In genomic region chr11:88338223-88338661, GRCh38 we compare ENCODE assay signal across 1 cellular context.
TF ChIP-seq lines count a peak whose summit lies in the region.

No MANE protein-coding gene starts in this region.

TF ChIP-seq in K562, 482 proteins besides CTCF, POLR2A, EP300 and RAD21 (continued from another document and continues in another):
- TF ChIP-seq, protein P1, sequence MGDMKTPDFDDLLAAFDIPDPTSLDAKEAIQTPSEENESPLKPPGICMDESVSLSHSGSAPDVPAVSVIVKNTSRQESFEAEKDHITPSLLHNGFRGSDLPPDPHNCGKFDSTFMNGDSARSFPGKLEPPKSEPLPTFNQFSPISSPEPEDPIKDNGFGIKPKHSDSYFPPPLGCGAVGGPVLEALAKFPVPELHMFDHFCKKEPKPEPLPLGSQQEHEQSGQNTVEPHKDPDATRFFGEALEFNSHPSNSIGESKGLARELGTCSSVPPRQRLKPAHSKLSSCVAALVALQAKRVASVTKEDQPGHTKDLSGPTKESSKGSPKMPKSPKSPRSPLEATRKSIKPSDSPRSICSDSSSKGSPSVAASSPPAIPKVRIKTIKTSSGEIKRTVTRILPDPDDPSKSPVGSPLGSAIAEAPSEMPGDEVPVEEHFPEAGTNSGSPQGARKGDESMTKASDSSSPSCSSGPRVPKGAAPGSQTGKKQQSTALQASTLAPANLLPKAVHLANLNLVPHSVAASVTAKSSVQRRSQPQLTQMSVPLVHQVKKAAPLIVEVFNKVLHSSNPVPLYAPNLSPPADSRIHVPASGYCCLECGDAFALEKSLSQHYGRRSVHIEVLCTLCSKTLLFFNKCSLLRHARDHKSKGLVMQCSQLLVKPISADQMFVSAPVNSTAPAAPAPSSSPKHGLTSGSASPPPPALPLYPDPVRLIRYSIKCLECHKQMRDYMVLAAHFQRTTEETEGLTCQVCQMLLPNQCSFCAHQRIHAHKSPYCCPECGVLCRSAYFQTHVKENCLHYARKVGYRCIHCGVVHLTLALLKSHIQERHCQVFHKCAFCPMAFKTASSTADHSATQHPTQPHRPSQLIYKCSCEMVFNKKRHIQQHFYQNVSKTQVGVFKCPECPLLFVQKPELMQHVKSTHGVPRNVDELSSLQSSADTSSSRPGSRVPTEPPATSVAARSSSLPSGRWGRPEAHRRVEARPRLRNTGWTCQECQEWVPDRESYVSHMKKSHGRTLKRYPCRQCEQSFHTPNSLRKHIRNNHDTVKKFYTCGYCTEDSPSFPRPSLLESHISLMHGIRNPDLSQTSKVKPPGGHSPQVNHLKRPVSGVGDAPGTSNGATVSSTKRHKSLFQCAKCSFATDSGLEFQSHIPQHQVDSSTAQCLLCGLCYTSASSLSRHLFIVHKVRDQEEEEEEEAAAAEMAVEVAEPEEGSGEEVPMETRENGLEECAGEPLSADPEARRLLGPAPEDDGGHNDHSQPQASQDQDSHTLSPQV (IDR thresholded peaks at IDR 0.05) = peak; percentile 48; the same call in 1 of the 2 replicates
- TF ChIP-seq ARID1B (IDR thresholded peaks at IDR 0.05) = no peak
- no peak for TF ChIP-seq KAT7 (CRISPR knock-in tag; IDR thresholded peaks at IDR 0.05; ENCODE audit: borderline replicate concordance)
- peak; percentile 59 for TF ChIP-seq SMARCA4 (IDR thresholded peaks at IDR 0.05)
- TF ChIP-seq EZH2 (IDR thresholded peaks at IDR 0.05; ENCODE audit: borderline replicate concordance, low read depth, low read length) = no peak
- TF ChIP-seq HDGF (IDR thresholded peaks at IDR 0.05) = peak; percentile 51; the same call in 1 of the 2 replicates
- TF ChIP-seq SRSF1 (IDR thresholded peaks at IDR 0.05; ENCODE audit: low read depth, low read length) = no peak
- TF ChIP-seq DPF2 (IDR thresholded peaks at IDR 0.05) = 0 out of 2 replicates have a peak, but pooled peaks have one; percentile 22
- no peak for TF ChIP-seq TBP (optimal IDR thresholded peaks at IDR 0.05; ENCODE audit: low read depth, low read length)
- TF ChIP-seq, protein P2, sequence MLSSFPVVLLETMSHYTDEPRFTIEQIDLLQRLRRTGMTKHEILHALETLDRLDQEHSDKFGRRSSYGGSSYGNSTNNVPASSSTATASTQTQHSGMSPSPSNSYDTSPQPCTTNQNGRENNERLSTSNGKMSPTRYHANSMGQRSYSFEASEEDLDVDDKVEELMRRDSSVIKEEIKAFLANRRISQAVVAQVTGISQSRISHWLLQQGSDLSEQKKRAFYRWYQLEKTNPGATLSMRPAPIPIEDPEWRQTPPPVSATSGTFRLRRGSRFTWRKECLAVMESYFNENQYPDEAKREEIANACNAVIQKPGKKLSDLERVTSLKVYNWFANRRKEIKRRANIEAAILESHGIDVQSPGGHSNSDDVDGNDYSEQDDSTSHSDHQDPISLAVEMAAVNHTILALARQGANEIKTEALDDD (IDR thresholded peaks at IDR 0.05) = no peak
- no peak for TF ChIP-seq ARID2 (IDR thresholded peaks at IDR 0.05)
- TF ChIP-seq RCOR1 (IDR thresholded peaks at IDR 0.05; ENCODE audit: borderline replicate concordance in 1 of 2, low read depth in 2 of 2, low read length in 2 of 2) = no peak
- TF ChIP-seq SRSF7 (optimal IDR thresholded peaks at IDR 0.05; ENCODE audit: low read depth, low read length) = no peak
- TF ChIP-seq SETDB1 (IDR thresholded peaks at IDR 0.05; ENCODE audit: low read length) = no peak
- TF ChIP-seq FOXK2 (conservative IDR thresholded peaks at IDR 0.05 in 1 of 2, IDR thresholded peaks at IDR 0.05 in 1 of 2; ENCODE audit: low read depth in 2 of 2) = no peak
- TF ChIP-seq KLF10 (CRISPR knock-in tag; IDR thresholded peaks at IDR 0.05) = no peak
- TF ChIP-seq TBL1XR1 (IDR thresholded peaks at IDR 0.05; ENCODE audit: low read length in 2 of 2) = no peak
- no peak for TF ChIP-seq HNRNPL (IDR thresholded peaks at IDR 0.05; ENCODE audit: low read depth, low read length)
- TF ChIP-seq, protein P3, sequence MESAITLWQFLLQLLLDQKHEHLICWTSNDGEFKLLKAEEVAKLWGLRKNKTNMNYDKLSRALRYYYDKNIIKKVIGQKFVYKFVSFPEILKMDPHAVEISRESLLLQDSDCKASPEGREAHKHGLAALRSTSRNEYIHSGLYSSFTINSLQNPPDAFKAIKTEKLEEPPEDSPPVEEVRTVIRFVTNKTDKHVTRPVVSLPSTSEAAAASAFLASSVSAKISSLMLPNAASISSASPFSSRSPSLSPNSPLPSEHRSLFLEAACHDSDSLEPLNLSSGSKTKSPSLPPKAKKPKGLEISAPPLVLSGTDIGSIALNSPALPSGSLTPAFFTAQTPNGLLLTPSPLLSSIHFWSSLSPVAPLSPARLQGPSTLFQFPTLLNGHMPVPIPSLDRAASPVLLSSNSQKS (CRISPR knock-in tag; IDR thresholded peaks at IDR 0.05) = no peak
- no peak for TF ChIP-seq ZNF354B (CRISPR knock-in tag; IDR thresholded peaks at IDR 0.05)
- TF ChIP-seq, protein P4, sequence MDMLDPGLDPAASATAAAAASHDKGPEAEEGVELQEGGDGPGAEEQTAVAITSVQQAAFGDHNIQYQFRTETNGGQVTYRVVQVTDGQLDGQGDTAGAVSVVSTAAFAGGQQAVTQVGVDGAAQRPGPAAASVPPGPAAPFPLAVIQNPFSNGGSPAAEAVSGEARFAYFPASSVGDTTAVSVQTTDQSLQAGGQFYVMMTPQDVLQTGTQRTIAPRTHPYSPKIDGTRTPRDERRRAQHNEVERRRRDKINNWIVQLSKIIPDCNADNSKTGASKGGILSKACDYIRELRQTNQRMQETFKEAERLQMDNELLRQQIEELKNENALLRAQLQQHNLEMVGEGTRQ (CRISPR knock-in tag; IDR thresholded peaks at IDR 0.05) = no peak
- no peak for TF ChIP-seq ZNF280A (IDR thresholded peaks at IDR 0.05; ENCODE audit: low read depth, partially characterized antibody)
- TF ChIP-seq JUNB (CRISPR knock-in tag; conservative IDR thresholded peaks at IDR 0.05) = no peak
- TF ChIP-seq THRB (CRISPR knock-in tag; conservative IDR thresholded peaks at IDR 0.05) = no peak
- no peak for TF ChIP-seq ZNF785 (CRISPR knock-in tag; IDR thresholded peaks at IDR 0.05)
- TF ChIP-seq, protein P5, sequence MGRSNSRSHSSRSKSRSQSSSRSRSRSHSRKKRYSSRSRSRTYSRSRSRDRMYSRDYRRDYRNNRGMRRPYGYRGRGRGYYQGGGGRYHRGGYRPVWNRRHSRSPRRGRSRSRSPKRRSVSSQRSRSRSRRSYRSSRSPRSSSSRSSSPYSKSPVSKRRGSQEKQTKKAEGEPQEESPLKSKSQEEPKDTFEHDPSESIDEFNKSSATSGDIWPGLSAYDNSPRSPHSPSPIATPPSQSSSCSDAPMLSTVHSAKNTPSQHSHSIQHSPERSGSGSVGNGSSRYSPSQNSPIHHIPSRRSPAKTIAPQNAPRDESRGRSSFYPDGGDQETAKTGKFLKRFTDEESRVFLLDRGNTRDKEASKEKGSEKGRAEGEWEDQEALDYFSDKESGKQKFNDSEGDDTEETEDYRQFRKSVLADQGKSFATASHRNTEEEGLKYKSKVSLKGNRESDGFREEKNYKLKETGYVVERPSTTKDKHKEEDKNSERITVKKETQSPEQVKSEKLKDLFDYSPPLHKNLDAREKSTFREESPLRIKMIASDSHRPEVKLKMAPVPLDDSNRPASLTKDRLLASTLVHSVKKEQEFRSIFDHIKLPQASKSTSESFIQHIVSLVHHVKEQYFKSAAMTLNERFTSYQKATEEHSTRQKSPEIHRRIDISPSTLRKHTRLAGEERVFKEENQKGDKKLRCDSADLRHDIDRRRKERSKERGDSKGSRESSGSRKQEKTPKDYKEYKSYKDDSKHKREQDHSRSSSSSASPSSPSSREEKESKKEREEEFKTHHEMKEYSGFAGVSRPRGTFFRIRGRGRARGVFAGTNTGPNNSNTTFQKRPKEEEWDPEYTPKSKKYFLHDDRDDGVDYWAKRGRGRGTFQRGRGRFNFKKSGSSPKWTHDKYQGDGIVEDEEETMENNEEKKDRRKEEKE (IDR thresholded peaks at IDR 0.05; ENCODE audit: borderline replicate concordance in 1 of 2, control insufficient read depth in 1 of 2, low read depth in 2 of 2, low read length in 1 of 2) = no peak
- no peak for TF ChIP-seq BRCA1 (IDR thresholded peaks at IDR 0.05)
- TF ChIP-seq BRCA1 (CRISPR knock-in tag; IDR thresholded peaks at IDR 0.05) = no peak
- no peak for TF ChIP-seq MCM3 (IDR thresholded peaks at IDR 0.05)
- TF ChIP-seq PYGO2 (tag; IDR thresholded peaks at IDR 0.05) = no peak
- TF ChIP-seq LCOR (CRISPR knock-in tag; IDR thresholded peaks at IDR 0.05) = no peak
- TF ChIP-seq GATAD2B (IDR thresholded peaks at IDR 0.05; ENCODE audit: borderline replicate concordance) = no peak
- TF ChIP-seq KLF13 (tag; IDR thresholded peaks at IDR 0.05; ENCODE audit: borderline replicate concordance, low read depth) = no peak
- TF ChIP-seq BCOR (IDR thresholded peaks at IDR 0.05) = no peak
- TF ChIP-seq HLTF (IDR thresholded peaks at IDR 0.05) = no peak
- TF ChIP-seq, protein P6, sequence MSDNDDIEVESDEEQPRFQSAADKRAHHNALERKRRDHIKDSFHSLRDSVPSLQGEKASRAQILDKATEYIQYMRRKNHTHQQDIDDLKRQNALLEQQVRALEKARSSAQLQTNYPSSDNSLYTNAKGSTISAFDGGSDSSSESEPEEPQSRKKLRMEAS (CRISPR knock-in tag; IDR thresholded peaks at IDR 0.05) = no peak
- no peak for TF ChIP-seq PURB (CRISPR knock-in tag; IDR thresholded peaks at IDR 0.05; ENCODE audit: low read depth)
- TF ChIP-seq YY1 (IDR thresholded peaks at IDR 0.05; ENCODE audit: borderline replicate concordance in 1 of 3, control insufficient read depth in 1 of 3, extremely low read depth in 1 of 3, insufficient read depth in 3 of 3, insufficient read length in 1 of 3, insufficient replicate concordance in 2 of 3, low read depth in 1 of 3, low read length in 2 of 3) = no peak
- no peak for TF ChIP-seq TEAD4 (IDR thresholded peaks at IDR 0.05; ENCODE audit: low read length)
- TF ChIP-seq TEAD4 (CRISPR knock-in tag; IDR thresholded peaks at IDR 0.05; ENCODE audit: borderline replicate concordance) = no peak
- no peak for TF ChIP-seq ZNF197 (CRISPR knock-in tag; IDR thresholded peaks at IDR 0.05; ENCODE audit: low read depth)
- no peak for TF ChIP-seq NR4A1 (CRISPR knock-in tag; IDR thresholded peaks at IDR 0.05)
- no peak for TF ChIP-seq NR4A1 (tag; IDR thresholded peaks at IDR 0.05)
